In the genomic region with DNA sequence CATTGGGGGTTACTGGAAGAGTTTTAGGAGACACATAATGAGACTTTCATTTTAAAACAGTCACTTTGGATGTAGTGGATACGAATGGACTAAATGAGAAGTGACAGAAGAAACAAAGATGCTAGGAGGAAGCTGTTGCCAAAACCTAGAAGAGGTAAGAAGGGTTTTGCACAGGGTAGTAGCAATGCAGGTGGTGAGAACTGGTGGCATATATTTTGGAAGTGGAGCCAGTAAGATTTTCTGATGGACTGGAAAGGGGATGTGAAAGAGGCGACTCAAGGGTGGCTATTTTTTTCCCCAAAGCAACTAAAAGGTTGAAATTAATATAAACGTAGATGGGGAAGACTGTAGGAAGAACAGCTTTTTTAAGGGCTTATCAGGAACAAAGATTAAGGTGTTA, we compare ENCODE assay signal across 16 cellular contexts.
A peak's percentile ranks its signal among the peaks of the same experiment; 100 is the strongest.
DNase-seq lines count a peak whose midpoint lies in the region; ATAC-seq and TF ChIP-seq lines count a peak whose summit lies in the region.
"Had no signal": no experiment of that assay in that cellular context is flagged by ENCODE, and none has a peak within 500 bp of the region (broad histone marks: within the 10 kb centered on the region; RNA-seq: fewer than 3 reads in every experiment).

No MANE protein-coding gene starts in this region.

- no peak for ATAC-seq in activated T-cell treated with anti-CD3 and anti-CD28 coated beads, Interleukin-2, amount 50 U/mL, for 72 hours (replicated peaks in 1 of 2)
- ATAC-seq in CD4-positive, alpha-beta T cell (ENCODE audit: poor library complexity), result no peak
- no peak for ATAC-seq in central memory CD8-positive, alpha-beta T cell (replicated peaks; ENCODE audit: extremely low read depth, poor library complexity, severe bottlenecking)

- H3K27me3 ChIP-seq in CD4-positive, alpha-beta T cell (ENCODE audit: control insufficient read depth, insufficient read depth, low read length), result no peaks in the 10 kb centered on the region
- H3K27me3 ChIP-seq: BLaER1 treated with 17β-estradiol and CSF1 and Interleukin-3, amounts not matched to agents 10 nM and 100 nM had no signal

- POLR2A ChIA-PET in CD4-positive, alpha-beta T cell (lab: Charles Lee), result no interaction called here

- no peak for DNase-seq in activated T-cell treated with anti-CD3 and anti-CD28 coated beads, Interleukin-2, amount 50 U/mL, for 72 hours
- no peak for DNase-seq in activated T-cell treated with anti-CD3 and anti-CD28 coated beads, Interleukin-2, amount 50 U/mL, for 24 hours
- no peak for DNase-seq in CD4-positive, alpha-beta T cell
- no peak for DNase-seq in HFFc6
- DNase-seq in central memory CD8-positive, alpha-beta T cell (ENCODE audit: low spot score in 2 of 2), result no peak
- DNase-seq in activated naive CD4-positive, alpha-beta T cell treated with anti-CD3 and anti-CD28 coated beads for 36 hours, result no peak
- no peak for DNase-seq in foreskin melanocyte
- DNase-seq in stimulated activated naive CD4-positive, alpha-beta T cell (lab: John Stamatoyannopoulos, UW), result no peak
- DNase-seq: 8988T; ACHN; CD4-positive, CD25-positive, alpha-beta regulatory T cell; DMS79; GOT3; H9 had no signal

- CTCF ChIA-PET in CD4-positive, alpha-beta T cell (lab: Charles Lee), result no interaction called here
- CTCF ChIA-PET in activated naive CD4-positive, alpha-beta T cell treated with anti-CD3 and anti-CD28 coated beads for 36 hours (lab: Charles Lee), result no interaction called here

- no peaks in the 10 kb centered on the region for H3K27me3 Mint-ChIP-seq in activated T-cell treated with anti-CD3 and anti-CD28 coated beads, Interleukin-2, amount 50 U/mL, for 72 hours (ENCODE audit: low read depth)
- H3K27me3 Mint-ChIP-seq in activated T-cell treated with anti-CD3 and anti-CD28 coated beads, Interleukin-2, amount 50 U/mL, for 24 hours, result no peaks in the 10 kb centered on the region
- H3K27me3 Mint-ChIP-seq in CD4-positive, alpha-beta T cell, result no peaks in the 10 kb centered on the region
- no peaks in the 10 kb centered on the region for H3K27me3 Mint-ChIP-seq in HFFc6 (ENCODE audit: insufficient read depth)
- H3K27me3 Mint-ChIP-seq in central memory CD8-positive, alpha-beta T cell, result no peaks in the 10 kb centered on the region
- H3K27me3 Mint-ChIP-seq in activated naive CD4-positive, alpha-beta T cell treated with anti-CD3 and anti-CD28 coated beads for 36 hours (ENCODE audit: low read depth), result no peaks in the 10 kb centered on the region
- H3K27me3 Mint-ChIP-seq: CD4-positive, CD25-positive, alpha-beta regulatory T cell had no signal

- intact Hi-C loops in CD4-positive, alpha-beta T cell (cut with DNase I, micrococcal nuclease), result no loop called here
- intact Hi-C loops in activated naive CD4-positive, alpha-beta T cell treated with anti-CD3 and anti-CD28 coated beads for 36 hours (cut with micrococcal nuclease), result no loop called here

- no peaks in the 10 kb centered on the region for H3K9me3 Mint-ChIP-seq in activated T-cell treated with anti-CD3 and anti-CD28 coated beads, Interleukin-2, amount 50 U/mL, for 72 hours
- H3K9me3 Mint-ChIP-seq in activated T-cell treated with anti-CD3 and anti-CD28 coated beads, Interleukin-2, amount 50 U/mL, for 24 hours, result no peaks in the 10 kb centered on the region
- H3K9me3 Mint-ChIP-seq in CD4-positive, alpha-beta T cell, result no peaks in the 10 kb centered on the region
- H3K9me3 Mint-ChIP-seq in HFFc6, result no peaks in the 10 kb centered on the region
- no peaks in the 10 kb centered on the region for H3K9me3 Mint-ChIP-seq in central memory CD8-positive, alpha-beta T cell
- H3K9me3 Mint-ChIP-seq in activated naive CD4-positive, alpha-beta T cell treated with anti-CD3 and anti-CD28 coated beads for 36 hours, result no peaks in the 10 kb centered on the region
- H3K9me3 Mint-ChIP-seq: H9 had no signal

- H3K27ac ChIP-seq in CD4-positive, alpha-beta T cell (ENCODE audit: low read depth, low read length), result no peak overlapping the region
- H3K27ac ChIP-seq: BLaER1 treated with 17β-estradiol and CSF1 and Interleukin-3, amounts not matched to agents 10 nM and 100 nM; HL-60 had no signal

- no peaks in the 10 kb centered on the region for H3K9me3 ChIP-seq in CD4-positive, alpha-beta T cell (ENCODE audit: control insufficient read depth, low read length)
- H3K9me3 ChIP-seq: BLaER1 treated with 17β-estradiol and CSF1 and Interleukin-3, amounts not matched to agents 10 nM and 100 nM had no signal

- no peak for TF ChIP-seq CTCF in CD4-positive, alpha-beta T cell (IDR thresholded peaks at IDR 0.05)
- no peak for TF ChIP-seq CTCF in HFFc6 (IDR thresholded peaks at IDR 0.05)

- H3K4me3 Mint-ChIP-seq in activated T-cell treated with anti-CD3 and anti-CD28 coated beads, Interleukin-2, amount 50 U/mL, for 72 hours, result no peak overlapping the region
- H3K4me3 Mint-ChIP-seq in activated T-cell treated with anti-CD3 and anti-CD28 coated beads, Interleukin-2, amount 50 U/mL, for 24 hours, result no peak overlapping the region
- H3K4me3 Mint-ChIP-seq in CD4-positive, alpha-beta T cell, result no peak overlapping the region
- no peak overlapping the region for H3K4me3 Mint-ChIP-seq in HFFc6
- no peak overlapping the region for H3K4me3 Mint-ChIP-seq in central memory CD8-positive, alpha-beta T cell
- H3K4me3 Mint-ChIP-seq in activated naive CD4-positive, alpha-beta T cell treated with anti-CD3 and anti-CD28 coated beads for 36 hours, result no peak overlapping the region
- H3K4me3 Mint-ChIP-seq: CD4-positive, CD25-positive, alpha-beta regulatory T cell; H9 had no signal

- peaks cover 4 to 24% of the 10 kb centered on the region in 2 donors for H3K36me3 Mint-ChIP-seq in activated T-cell treated with anti-CD3 and anti-CD28 coated beads, Interleukin-2, amount 50 U/mL, for 72 hours (ENCODE audit: insufficient read depth in 2 of 2)
- H3K36me3 Mint-ChIP-seq in activated T-cell treated with anti-CD3 and anti-CD28 coated beads, Interleukin-2, amount 50 U/mL, for 24 hours (ENCODE audit: low read depth), result peaks cover 89% of the 10 kb centered on the region
- H3K36me3 Mint-ChIP-seq in CD4-positive, alpha-beta T cell (ENCODE audit: low read depth), result peaks cover 75% of the 10 kb centered on the region
- H3K36me3 Mint-ChIP-seq in HFFc6 (ENCODE audit: low read depth), result peaks cover 56% of the 10 kb centered on the region
- H3K36me3 Mint-ChIP-seq in central memory CD8-positive, alpha-beta T cell (ENCODE audit: insufficient read depth), result peaks cover 26% of the 10 kb centered on the region
- peaks cover 31% of the 10 kb centered on the region for H3K36me3 Mint-ChIP-seq in activated naive CD4-positive, alpha-beta T cell treated with anti-CD3 and anti-CD28 coated beads for 36 hours (ENCODE audit: low read depth)

- no peaks in the 10 kb centered on the region for H3K4me1 Mint-ChIP-seq in activated T-cell treated with anti-CD3 and anti-CD28 coated beads, Interleukin-2, amount 50 U/mL, for 72 hours (ENCODE audit: low read depth)
- H3K4me1 Mint-ChIP-seq in activated T-cell treated with anti-CD3 and anti-CD28 coated beads, Interleukin-2, amount 50 U/mL, for 24 hours (ENCODE audit: low read depth), result peaks cover 5% of the 10 kb centered on the region
- peaks cover 9% of the 10 kb centered on the region for H3K4me1 Mint-ChIP-seq in CD4-positive, alpha-beta T cell (ENCODE audit: low read depth)
- H3K4me1 Mint-ChIP-seq in HFFc6 (ENCODE audit: low read depth), result peaks cover 66% of the 10 kb centered on the region
- H3K4me1 Mint-ChIP-seq in central memory CD8-positive, alpha-beta T cell, result peaks cover 6% of the 10 kb centered on the region
- H3K4me1 Mint-ChIP-seq in activated naive CD4-positive, alpha-beta T cell treated with anti-CD3 and anti-CD28 coated beads for 36 hours (ENCODE audit: low read depth), result peaks cover 13% of the 10 kb centered on the region
- H3K4me1 Mint-ChIP-seq: H9 had no signal

- H3K27ac Mint-ChIP-seq in activated T-cell treated with anti-CD3 and anti-CD28 coated beads, Interleukin-2, amount 50 U/mL, for 72 hours, result peak overlapping the region; percentile 15
- H3K27ac Mint-ChIP-seq in activated T-cell treated with anti-CD3 and anti-CD28 coated beads, Interleukin-2, amount 50 U/mL, for 24 hours, result no peak overlapping the region
- H3K27ac Mint-ChIP-seq in CD4-positive, alpha-beta T cell, result peak overlapping the region; percentile 19
- peak overlapping the region; percentile 5; the same call in 1 of the 2 replicates for H3K27ac Mint-ChIP-seq in HFFc6
- H3K27ac Mint-ChIP-seq in central memory CD8-positive, alpha-beta T cell (ENCODE audit: low read depth), result peak overlapping the region; percentile 2
- no peak overlapping the region for H3K27ac Mint-ChIP-seq in activated naive CD4-positive, alpha-beta T cell treated with anti-CD3 and anti-CD28 coated beads for 36 hours
- H3K27ac Mint-ChIP-seq: H9 had no signal

Comparison
In these comparisons a context has a peak if more than half of its experiments do, and no peak if none do; other contexts are left out.
1. H3K27ac Mint-ChIP-seq: peak in activated T-cell treated with anti-CD3 and anti-CD28 coated beads, Interleukin-2, amount 50 U/mL, for 72 hours (single experiment), CD4-positive, alpha-beta T cell (single experiment), HFFc6 (single experiment) and central memory CD8-positive, alpha-beta T cell (single experiment); none in activated T-cell treated with anti-CD3 and anti-CD28 coated beads, Interleukin-2, amount 50 U/mL, for 24 hours (single experiment) and activated naive CD4-positive, alpha-beta T cell treated with anti-CD3 and anti-CD28 coated beads for 36 hours (single experiment).